ENCODE assay signal across 21 cellular contexts in genomic region chr7:94264756-94265155, GRCh38.
"Had no signal": no experiment of that assay in that cellular context is flagged by ENCODE, and none has a peak within 500 bp of the region (broad histone marks: within the 10 kb centered on the region; RNA-seq: fewer than 3 reads in every experiment).

No MANE protein-coding gene starts in this region.

- H3K36me3 Mint-ChIP-seq: stimulated activated naive B cell treated with anti-CD40 and anti-IgM and Interleukin-4, amounts not matched to agents 10 μg/mL and 1 μg/mL and 100 μg/mL, for 72 hours had no signal

- H3K27ac ChIP-seq: colonic mucosa, esophagus squamous epithelium, gastrocnemius medialis, heart right ventricle, psoas muscle, skin epidermis, tibial artery, upper lobe of left lung, uterus had no signal

- H3K4me3 ChIP-seq: colonic mucosa, esophagus squamous epithelium, gastrocnemius medialis, heart right ventricle, psoas muscle, skin epidermis, tibial artery, upper lobe of left lung, uterus had no signal

- ATAC-seq: gastrocnemius medialis; natural killer cell; psoas muscle; sciatic nerve; stimulated activated naive B cell treated with anti-CD40 and anti-IgM and Interleukin-4, amounts not matched to agents 10 μg/mL and 1 μg/mL and 100 μg/mL, for 72 hours; stimulated activated naive CD8-positive, alpha-beta T cell treated with anti-CD3 and anti-CD28 coated beads, Interleukin-15, amount 100 ng/mL, for 72 hours had no signal

- H3K9me3 ChIP-seq: colonic mucosa, esophagus squamous epithelium, heart right ventricle, psoas muscle, tibial artery, upper lobe of left lung, uterus had no signal

- H3K4me1 ChIP-seq: colonic mucosa, esophagus squamous epithelium, gastrocnemius medialis, heart right ventricle, psoas muscle, tibial artery, upper lobe of left lung, uterus had no signal

- H3K4me1 Mint-ChIP-seq: natural killer cell; stimulated activated naive B cell treated with anti-CD40 and anti-IgM and Interleukin-4, amounts not matched to agents 10 μg/mL and 1 μg/mL and 100 μg/mL, for 72 hours; stimulated activated naive CD8-positive, alpha-beta T cell treated with anti-CD3 and anti-CD28 coated beads, Interleukin-15, amount 100 ng/mL, for 72 hours had no signal

- H3K27ac Mint-ChIP-seq: natural killer cell; stimulated activated naive B cell treated with anti-CD40 and anti-IgM and Interleukin-4, amounts not matched to agents 10 μg/mL and 1 μg/mL and 100 μg/mL, for 72 hours; stimulated activated naive CD8-positive, alpha-beta T cell treated with anti-CD3 and anti-CD28 coated beads, Interleukin-15, amount 100 ng/mL, for 72 hours had no signal

- H3K9me3 Mint-ChIP-seq: natural killer cell; stimulated activated naive B cell treated with anti-CD40 and anti-IgM and Interleukin-4, amounts not matched to agents 10 μg/mL and 1 μg/mL and 100 μg/mL, for 72 hours; stimulated activated naive CD8-positive, alpha-beta T cell treated with anti-CD3 and anti-CD28 coated beads, Interleukin-15, amount 100 ng/mL, for 72 hours had no signal

- H3K36me3 ChIP-seq: colonic mucosa, esophagus squamous epithelium, gastrocnemius medialis, heart right ventricle, tibial artery, upper lobe of left lung, uterus had no signal

- H3K4me3 Mint-ChIP-seq: natural killer cell; stimulated activated naive B cell treated with anti-CD40 and anti-IgM and Interleukin-4, amounts not matched to agents 10 μg/mL and 1 μg/mL and 100 μg/mL, for 72 hours; stimulated activated naive CD8-positive, alpha-beta T cell treated with anti-CD3 and anti-CD28 coated beads, Interleukin-15, amount 100 ng/mL, for 72 hours had no signal

- DNase-seq: cerebellar nuclear complex; colonic mucosa; dermis blood vessel endothelial cell; esophagus squamous epithelium; gastrocnemius medialis; heart right ventricle; hypothalamus; kidney glomerular epithelial cell; natural killer cell; occipital lobe; psoas muscle; retina; stimulated activated CD4-positive, alpha-beta T cell treated with anti-CD3 and anti-CD28 coated beads, Interleukin-2, amount 100 ng/mL, for 24 hours; stimulated activated CD4-positive, alpha-beta T cell treated with anti-CD3 and anti-CD28 coated beads, Interleukin-4, amount 100 ng/mL, for 4 hours; stimulated activated naive B cell treated with anti-CD40 and anti-IgM and Interleukin-4, amounts not matched to agents 10 μg/mL and 1 μg/mL and 100 μg/mL, for 72 hours; stimulated activated naive CD8-positive, alpha-beta T cell treated with anti-CD3 and anti-CD28 coated beads, Interleukin-15, amount 100 ng/mL, for 72 hours; tibial artery; upper lobe of left lung; uterus had no signal

- H3K27me3 ChIP-seq: colonic mucosa, esophagus squamous epithelium, gastrocnemius medialis, heart right ventricle, tibial artery, upper lobe of left lung, uterus had no signal
